ENCODE assay signal across 14 cellular contexts in the genomic region with DNA sequence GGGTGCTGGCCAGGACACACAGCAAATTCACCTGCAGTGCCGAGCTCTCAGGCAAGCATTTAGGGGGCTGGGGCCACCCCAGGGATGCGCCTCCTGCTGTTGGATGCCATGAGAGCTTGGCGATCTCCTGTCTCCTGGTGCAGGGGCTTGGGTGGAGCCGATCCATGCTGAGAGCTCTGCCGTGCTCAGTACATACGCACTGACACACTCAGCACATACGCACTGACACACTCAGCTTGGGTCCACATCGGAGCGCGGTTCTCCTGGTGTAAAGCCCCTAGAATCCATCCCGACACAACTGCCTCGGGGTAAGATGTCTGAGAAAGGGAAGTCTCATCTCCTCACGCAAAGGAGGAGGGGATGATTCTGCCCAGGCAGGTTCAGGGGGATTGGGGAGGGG. TPM values are rescaled to one million over a fixed set of nuclear protein-coding genes. Genes with fewer than 3 reads are reported as not detected.
DNase-seq lines count a peak whose midpoint lies in the region; ATAC-seq, FAIRE-seq and TF ChIP-seq lines count a peak whose summit lies in the region.
"Not testable (repeated sequence)": the region's sequence is repeated elsewhere in the genome, so short reads cannot be mapped to it uniquely, and the experiment has no call there.
"Had no signal": no experiment of that assay in that cellular context is flagged by ENCODE, and none has a peak within 500 bp of the region (broad histone marks: within the 10 kb centered on the region; RNA-seq: fewer than 3 reads in every experiment).

No MANE protein-coding gene starts in this region.

- not testable (repeated sequence) for H3K36me3 ChIP-seq in bronchial epithelial cell (ENCODE audit: control insufficient read depth, insufficient read depth, low read length); spleen; upper lobe of right lung

- TF ChIP-seq CTCF in bronchial epithelial cell (IDR thresholded peaks at IDR 0.05; ENCODE audit: insufficient read depth, low read length, severe bottlenecking); spleen (IDR thresholded peaks at IDR 0.05 in 8 of 11, conservative IDR thresholded peaks at IDR 0.05 in 3 of 11); upper lobe of right lung (IDR thresholded peaks at IDR 0.05): not testable (repeated sequence)

- TF ChIP-seq POLR2A in spleen (IDR thresholded peaks at IDR 0.05): not testable (repeated sequence)

- peak; percentile 88 for FAIRE-seq in bronchial epithelial cell (lab: Jason Lieb, UNC)

- POLR2A ChIA-PET in activated CD4-positive, alpha-beta memory T cell treated with anti-CD3 and anti-CD28 coated beads for 36 hours (lab: Charles Lee): not testable (repeated sequence)

- H3K36me3 Mint-ChIP-seq in activated CD4-positive, alpha-beta memory T cell treated with anti-CD3 and anti-CD28 coated beads for 36 hours: not testable (repeated sequence)

- ATAC-seq in upper lobe of right lung: not testable (repeated sequence)

- not testable (repeated sequence) for H3K4me1 ChIP-seq in spleen, upper lobe of right lung

- CTCF ChIA-PET in activated CD4-positive, alpha-beta memory T cell treated with anti-CD3 and anti-CD28 coated beads for 36 hours (lab: Charles Lee): not testable (repeated sequence)

- H3K27me3 ChIP-seq in bronchial epithelial cell (ENCODE audit: control insufficient read depth, insufficient read depth, low read length); upper lobe of right lung: not testable (repeated sequence)
- peaks cover 0 to 50% (median 0%) of the 10 kb centered on the region in 7 donors for H3K27me3 ChIP-seq in spleen (replicated peaks in 1 of 7)

- H3K27ac Mint-ChIP-seq in activated CD4-positive, alpha-beta memory T cell treated with anti-CD3 and anti-CD28 coated beads for 36 hours: not testable (repeated sequence)

- H3K27me3 Mint-ChIP-seq in activated CD4-positive, alpha-beta memory T cell treated with anti-CD3 and anti-CD28 coated beads for 36 hours: peaks cover 25% of the 10 kb centered on the region

- H3K9me3 Mint-ChIP-seq in activated CD4-positive, alpha-beta memory T cell treated with anti-CD3 and anti-CD28 coated beads for 36 hours: not testable (repeated sequence)

- peak; percentile 3 for DNase-seq in activated CD4-positive, alpha-beta memory T cell treated with anti-CD3 and anti-CD28 coated beads for 36 hours
- DNase-seq in bronchial epithelial cell (ENCODE audit: low read depth): not testable (repeated sequence)
- DNase-seq in ecto neural progenitor cell (ENCODE audit: low spot score): peak; percentile 29
- DNase-seq in mesenteric fat pad (ENCODE audit: low spot score): peak; percentile 68
- DNase-seq in spleen: peak; percentile 29
- peak; percentile 48 for DNase-seq in upper lobe of right lung

- H3K4me3 ChIP-seq in bronchial epithelial cell (ENCODE audit: low read depth, low read length); spleen; upper lobe of right lung: not testable (repeated sequence)

- H3K4me3 Mint-ChIP-seq in activated CD4-positive, alpha-beta memory T cell treated with anti-CD3 and anti-CD28 coated beads for 36 hours: not testable (repeated sequence)

- H3K27ac ChIP-seq in spleen, upper lobe of right lung: not testable (repeated sequence)

- 63 to 90% (median 84%) methylated on average over 2 to 13 of the region's 13 CpGs for WGBS in spleen, 5 donors

- intact Hi-C loops in activated CD4-positive, alpha-beta memory T cell treated with anti-CD3 and anti-CD28 coated beads for 36 hours (cut with micrococcal nuclease); spleen (cut with DNase I; ENCODE audit: low total_unique reads); upper lobe of right lung (cut with DNase I): not testable (repeated sequence)

- H3K9me3 ChIP-seq in spleen, upper lobe of right lung: not testable (repeated sequence)

- H3K4me1 Mint-ChIP-seq in activated CD4-positive, alpha-beta memory T cell treated with anti-CD3 and anti-CD28 coated beads for 36 hours (ENCODE audit: low read depth): not testable (repeated sequence)

RNA-seq across cellular contexts. Expression of a gene that starts 10.3 kb away (rescaled TPM):
- not detected for total RNA-seq in activated CD4-positive, alpha-beta memory T cell treated with anti-CD3 and anti-CD28 coated beads for 36 hours
- not detected in 2 replicates for total RNA-seq in bronchial epithelial cell
- total RNA-seq in mesenteric fat pad: not detected
- total RNA-seq in spleen: under 1 TPM in 1 of 7 donors, not detected in 6; 0.40 TPM
- polyA plus RNA-seq in spleen: not detected
- not detected for total RNA-seq in upper lobe of right lung
- total RNA-seq: CD4-positive, alpha-beta T cell; CD8-positive, alpha-beta memory T cell; GM12878; GM23248; H1; H7 had no signal
- polyA plus RNA-seq: A549; CD14-positive monocyte; CD8-positive, alpha-beta memory T cell; GM12878; GM23248; H1 had no signal

RNA-seq across cellular contexts. Expression of a gene that starts 14.4 kb away (rescaled TPM):
- total RNA-seq in activated CD4-positive, alpha-beta memory T cell treated with anti-CD3 and anti-CD28 coated beads for 36 hours: not detected
- total RNA-seq in bronchial epithelial cell: not detected in 2 replicates
- 2.3 TPM for total RNA-seq in mesenteric fat pad
- total RNA-seq in spleen: not detected
- under 1 TPM in 1 of 3 donors, not detected in 2; 0.09 TPM for polyA plus RNA-seq in spleen
- not detected for total RNA-seq in upper lobe of right lung
- total RNA-seq: CD4-positive, alpha-beta T cell; CD8-positive, alpha-beta memory T cell; GM12878; GM23248; H1; H7 had no signal
- polyA plus RNA-seq: A549; CD14-positive monocyte; CD8-positive, alpha-beta memory T cell; GM12878; GM23248; H1 had no signal

RNA-seq across cellular contexts. Expression of a gene that starts 25.9 kb away (rescaled TPM):
- not detected for total RNA-seq in activated CD4-positive, alpha-beta memory T cell treated with anti-CD3 and anti-CD28 coated beads for 36 hours
- total RNA-seq in bronchial epithelial cell: not detected in 2 replicates
- total RNA-seq in mesenteric fat pad: not detected
- not detected for total RNA-seq in spleen
- not detected for polyA plus RNA-seq in spleen
- not detected for total RNA-seq in upper lobe of right lung
- total RNA-seq: CD4-positive, alpha-beta T cell; CD8-positive, alpha-beta memory T cell; GM12878; GM23248; H1; H7 had no signal
- polyA plus RNA-seq: A549; CD14-positive monocyte; CD8-positive, alpha-beta memory T cell; GM12878; GM23248; H1 had no signal

RNA-seq across cellular contexts. Expression of a gene that starts 35.1 kb away (rescaled TPM):
- 10 to 100 TPM; 42.2 to 42.7 TPM for total RNA-seq in activated CD4-positive, alpha-beta memory T cell treated with anti-CD3 and anti-CD28 coated beads for 36 hours
- total RNA-seq in bronchial epithelial cell: 15.5 and 17.8 TPM in 2 replicates
- total RNA-seq in mesenteric fat pad: 25.9 TPM
- total RNA-seq in spleen: 10 to 100 TPM; 19.2 to 34.1 (median 24.1) TPM
- 10 to 100 TPM; 29.8 to 40.6 (median 34.5) TPM for polyA plus RNA-seq in spleen
- total RNA-seq in upper lobe of right lung: 23.0 TPM

RNA-seq across cellular contexts. Expression of a gene that starts 56.0 kb away (rescaled TPM):
- 1 to 10 TPM; 3.5 to 4.9 TPM for total RNA-seq in activated CD4-positive, alpha-beta memory T cell treated with anti-CD3 and anti-CD28 coated beads for 36 hours
- total RNA-seq in bronchial epithelial cell (25.9 and 27.9 TPM in 2 replicates), mesenteric fat pad (10.6 TPM), spleen (10 to 100 TPM in 2 of 7 donors, 1 to 10 TPM in 5; 6.7 to 18.7 (median 9.7) TPM), upper lobe of right lung (27.5 TPM)
- 1 to 10 TPM; 1.8 to 4.5 (median 2.3) TPM for polyA plus RNA-seq in spleen
